In genomic region chr2:74199871-74200305, GRCh38 we compare ENCODE assay signal across 1 cellular context.
TF ChIP-seq lines count a peak whose summit lies in the region.

No MANE protein-coding gene starts in this region.

TF ChIP-seq in K562, 482 proteins besides CTCF, POLR2A, EP300 and RAD21:
- TF ChIP-seq RBFOX2 (IDR thresholded peaks at IDR 0.05; ENCODE audit: low read depth, low read length) (no peak), HMG20A (CRISPR knock-in tag; conservative IDR thresholded peaks at IDR 0.05) (no peak), SAFB2 (IDR thresholded peaks at IDR 0.05; ENCODE audit: borderline replicate concordance, low read depth, low read length, severe bottlenecking) (no peak), ZNF699 (CRISPR knock-in tag; IDR thresholded peaks at IDR 0.05; ENCODE audit: insufficient replicate concordance) (no peak), NFIC (IDR thresholded peaks at IDR 0.05) (no peak), LCOR (CRISPR knock-in tag; IDR thresholded peaks at IDR 0.05) (peak; percentile 66; the same call in 1 of the 2 replicates), HNRNPK (IDR thresholded peaks at IDR 0.05; ENCODE audit: low read depth, low read length, poor library complexity, severe bottlenecking) (no peak), EHMT2 (IDR thresholded peaks at IDR 0.05) (no peak), ZBTB11 (CRISPR knock-in tag; IDR thresholded peaks at IDR 0.05) (0 out of 6 replicates have a peak, but pooled peaks of 1 of the 3 experiments have one; percentile 5), ZNF224 (CRISPR knock-in tag; IDR thresholded peaks at IDR 0.05) (no peak), ZNF830 (CRISPR knock-in tag; IDR thresholded peaks at IDR 0.05) (no peak), PYGO2 (tag; IDR thresholded peaks at IDR 0.05) (no peak), RFX5 (IDR thresholded peaks at IDR 0.05; ENCODE audit: low read depth, low read length) (no peak), GABPB2 (CRISPR knock-in tag; conservative IDR thresholded peaks at IDR 0.05) (no peak), SMAD4 (CRISPR knock-in tag; conservative IDR thresholded peaks at IDR 0.05) (no peak), MITF (IDR thresholded peaks at IDR 0.05) (no peak), FIP1L1 (IDR thresholded peaks at IDR 0.05; ENCODE audit: low read depth, low read length, poor library complexity, severe bottlenecking) (no peak), NR4A1 (CRISPR knock-in tag; IDR thresholded peaks at IDR 0.05) (no peak), NR4A1 (tag; IDR thresholded peaks at IDR 0.05) (no peak), KDM5B (IDR thresholded peaks at IDR 0.05; ENCODE audit: insufficient replicate concordance, low read depth, low read length) (peak; percentile 35), ZNF445 (CRISPR knock-in tag; IDR thresholded peaks at IDR 0.05; ENCODE audit: low read depth) (no peak), RUNX1 (IDR thresholded peaks at IDR 0.05; ENCODE audit: low read depth) (no peak), ZNF644 (tag; IDR thresholded peaks at IDR 0.05; ENCODE audit: low read depth) (no peak), HDAC1 (IDR thresholded peaks at IDR 0.05) (0 out of 4 replicates have a peak, but pooled peaks of 1 of the 2 experiments have one; percentile 12), EGR1 (conservative IDR thresholded peaks at IDR 0.05) (no peak), LARP7 (IDR thresholded peaks at IDR 0.05) (0 out of 2 replicates have a peak, but pooled peaks have one; percentile 2), ZNF589 (CRISPR knock-in tag; IDR thresholded peaks at IDR 0.05; ENCODE audit: low read depth) (no peak), ZFP30 (CRISPR knock-in tag; IDR thresholded peaks at IDR 0.05; ENCODE audit: borderline replicate concordance) (no peak), SMC3 (conservative IDR thresholded peaks at IDR 0.05; ENCODE audit: insufficient read depth, low read depth, low read length) (no peak), ZHX1 (conservative IDR thresholded peaks at IDR 0.05; ENCODE audit: low read length) (no peak), MIER1 (IDR thresholded peaks at IDR 0.05; ENCODE audit: low read depth) (no peak), NONO (IDR thresholded peaks at IDR 0.05; ENCODE audit: low read depth in 2 of 2, low read length in 1 of 2) (0 out of 4 replicates have a peak, but pooled peaks of 1 of the 2 experiments have one; percentile 38), SAP30 (IDR thresholded peaks at IDR 0.05; ENCODE audit: borderline replicate concordance, insufficient read depth, low read depth, low read length, poor library complexity, severe bottlenecking) (peak; percentile 32), ZFP36 (IDR thresholded peaks at IDR 0.05; ENCODE audit: low read depth, low read length, partially characterized antibody) (no peak), ASH1L (IDR thresholded peaks at IDR 0.05; ENCODE audit: borderline replicate concordance, low read depth, partially characterized antibody) (no peak), ZNF232 (CRISPR knock-in tag; IDR thresholded peaks at IDR 0.05) (no peak), CBFA2T2 (conservative IDR thresholded peaks at IDR 0.05) (no peak)
- TF ChIP-seq, protein P1, sequence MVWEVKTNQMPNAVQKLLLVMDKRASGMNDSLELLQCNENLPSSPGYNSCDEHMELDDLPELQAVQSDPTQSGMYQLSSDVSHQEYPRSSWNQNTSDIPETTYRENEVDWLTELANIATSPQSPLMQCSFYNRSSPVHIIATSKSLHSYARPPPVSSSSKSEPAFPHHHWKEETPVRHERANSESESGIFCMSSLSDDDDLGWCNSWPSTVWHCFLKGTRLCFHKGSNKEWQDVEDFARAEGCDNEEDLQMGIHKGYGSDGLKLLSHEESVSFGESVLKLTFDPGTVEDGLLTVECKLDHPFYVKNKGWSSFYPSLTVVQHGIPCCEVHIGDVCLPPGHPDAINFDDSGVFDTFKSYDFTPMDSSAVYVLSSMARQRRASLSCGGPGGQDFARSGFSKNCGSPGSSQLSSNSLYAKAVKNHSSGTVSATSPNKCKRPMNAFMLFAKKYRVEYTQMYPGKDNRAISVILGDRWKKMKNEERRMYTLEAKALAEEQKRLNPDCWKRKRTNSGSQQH (CRISPR knock-in tag; IDR thresholded peaks at IDR 0.05): no peak
- TF ChIP-seq, protein P2, sequence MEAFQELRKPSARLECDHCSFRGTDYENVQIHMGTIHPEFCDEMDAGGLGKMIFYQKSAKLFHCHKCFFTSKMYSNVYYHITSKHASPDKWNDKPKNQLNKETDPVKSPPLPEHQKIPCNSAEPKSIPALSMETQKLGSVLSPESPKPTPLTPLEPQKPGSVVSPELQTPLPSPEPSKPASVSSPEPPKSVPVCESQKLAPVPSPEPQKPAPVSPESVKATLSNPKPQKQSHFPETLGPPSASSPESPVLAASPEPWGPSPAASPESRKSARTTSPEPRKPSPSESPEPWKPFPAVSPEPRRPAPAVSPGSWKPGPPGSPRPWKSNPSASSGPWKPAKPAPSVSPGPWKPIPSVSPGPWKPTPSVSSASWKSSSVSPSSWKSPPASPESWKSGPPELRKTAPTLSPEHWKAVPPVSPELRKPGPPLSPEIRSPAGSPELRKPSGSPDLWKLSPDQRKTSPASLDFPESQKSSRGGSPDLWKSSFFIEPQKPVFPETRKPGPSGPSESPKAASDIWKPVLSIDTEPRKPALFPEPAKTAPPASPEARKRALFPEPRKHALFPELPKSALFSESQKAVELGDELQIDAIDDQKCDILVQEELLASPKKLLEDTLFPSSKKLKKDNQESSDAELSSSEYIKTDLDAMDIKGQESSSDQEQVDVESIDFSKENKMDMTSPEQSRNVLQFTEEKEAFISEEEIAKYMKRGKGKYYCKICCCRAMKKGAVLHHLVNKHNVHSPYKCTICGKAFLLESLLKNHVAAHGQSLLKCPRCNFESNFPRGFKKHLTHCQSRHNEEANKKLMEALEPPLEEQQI (IDR thresholded peaks at IDR 0.05): no peak
